23 cellular contexts compared by ENCODE assay signal in the genomic region with DNA sequence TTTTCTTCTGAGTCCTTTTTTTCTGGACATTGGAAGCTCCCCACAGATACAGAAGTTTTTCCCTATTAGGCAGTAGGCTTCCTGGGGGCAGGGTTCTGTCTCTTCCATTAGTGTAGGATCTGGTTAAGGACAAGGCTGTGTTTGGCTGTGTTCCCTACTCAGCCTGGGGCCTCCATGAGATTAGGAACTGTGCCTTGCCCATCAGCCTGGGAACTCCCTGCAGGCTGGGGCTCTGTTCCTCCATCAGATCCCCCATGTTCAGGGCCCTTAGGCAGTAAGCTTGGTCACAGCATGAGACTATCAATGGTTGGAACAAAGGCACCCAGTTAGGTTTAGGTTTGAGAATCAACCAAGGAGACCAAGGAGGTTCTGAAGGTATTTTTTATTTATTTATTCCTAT. TPM values are rescaled to one million over a fixed set of nuclear protein-coding genes. Genes with fewer than 3 reads are reported as not detected.
DNase-seq lines count a peak whose midpoint lies in the region; ATAC-seq and TF ChIP-seq lines count a peak whose summit lies in the region.
"Had no signal": no experiment of that assay in that cellular context is flagged by ENCODE, and none has a peak within 500 bp of the region (broad histone marks: within the 10 kb centered on the region; RNA-seq: fewer than 3 reads in every experiment).

No MANE protein-coding gene starts in this region.

- TF ChIP-seq RAD21 in IMR-90 (IDR thresholded peaks at IDR 0.05; ENCODE audit: low read length): no peak

- H2BK15ac ChIP-seq in IMR-90 (ENCODE audit: low read depth, low read length): peak overlapping the region; percentile 60

- H3K4me2 ChIP-seq in IMR-90 (ENCODE audit: low read depth, low read length) (no peak overlapping the region), smooth muscle cell (peak overlapping the region; percentile 55)
- H3K4me2 ChIP-seq: GM23338 had no signal

- in situ Hi-C loops in IMR-90 (cut with MboI; ENCODE audit: low sequenced_read_pairs): loop anchor here (5.0 to 10.0 kb wide), 2 partner anchors 63 to 86 kb away; no protein-coding TSS in a partner anchor

- H4K8ac ChIP-seq in IMR-90 (ENCODE audit: low read depth in 2 of 2, low read length in 2 of 2): peak overlapping the region; percentile 90 to 93

- DNase-seq in EH (ENCODE audit: low read depth) (peak; percentile 80), IMR-90 (no peak), coronary artery (ENCODE audit: low spot score) (peak; percentile 36), smooth muscle cell (lab: John Stamatoyannopoulos, UW; ENCODE audit: unreplicated experiment) (no peak), C1 segment of cervical spinal cord (lab: John Stamatoyannopoulos, UW) (no peak), cerebellum (ENCODE audit: low spot score) (no peak), AG20443 (ENCODE audit: low spot score) (no peak)
- DNase-seq: activated CD8-positive, alpha-beta T cell treated with anti-CD3 and anti-CD28 coated beads for 36 hours; activated naive CD4-positive, alpha-beta T cell treated with anti-CD3 and anti-CD28 coated beads for 36 hours; activated T-cell treated with anti-CD3 and anti-CD28 coated beads, Interleukin-2, amount 50 U/mL, for 24 hours; anterior cingulate cortex; effector memory CD8-positive, alpha-beta T cell; esophagus squamous epithelium; glutamatergic neuron; Karpas-422; left colon; NCI-H1092 treated with DMSO at 0.1 percent for 48 hours; NCI-H526; stimulated activated CD4-positive, alpha-beta T cell treated with anti-CD3 and anti-CD28 coated beads, Interleukin-4, amount 100 ng/mL, for 1 hour; stimulated activated naive CD8-positive, alpha-beta T cell treated with anti-CD3 and anti-CD28 coated beads, Interleukin-15, amount 100 ng/mL, for 72 hours; upper lobe of left lung had no signal

- peak overlapping the region; percentile 59 for H2AK9ac ChIP-seq in IMR-90 (replicated peaks; ENCODE audit: low read depth, low read length, poor library complexity)

- peak overlapping the region; percentile 97 for H3K23ac ChIP-seq in IMR-90 (ENCODE audit: low read depth, low read length)

- H3K27ac ChIP-seq in IMR-90 (ENCODE audit: insufficient read depth, low read length) (peak overlapping the region; percentile 82), coronary artery (no peak overlapping the region), smooth muscle cell (ENCODE audit: low read depth) (peak overlapping the region; percentile 100)

- peak overlapping the region; percentile 97 for H3K4ac ChIP-seq in IMR-90 (ENCODE audit: low read depth, low read length)

- no peaks in the 10 kb centered on the region; the same call in 1 of the 2 replicates for H3K36me3 ChIP-seq in IMR-90 (ENCODE audit: control insufficient read depth, insufficient read depth, low read length)
- no peaks in the 10 kb centered on the region for H3K36me3 ChIP-seq in smooth muscle cell (ENCODE audit: low read depth)
- H3K36me3 ChIP-seq: esophagus squamous epithelium, upper lobe of left lung had no signal

- POLR2A ChIA-PET in IMR-90 (lab: Charles Lee; ENCODE audit: unreplicated experiment): interaction anchor here (1.3 kb wide), 1 partner anchor 89 kb away, joined by 4 read pairs; no protein-coding TSS in a partner anchor

- intact Hi-C loops in IMR-90 (cut with micrococcal nuclease): loop anchor here (1.0 kb wide), 2 partner anchors 23 to 88 kb away; no protein-coding TSS in a partner anchor

- H3K79me2 ChIP-seq in smooth muscle cell (ENCODE audit: low read depth): peaks cover 78% of the 10 kb centered on the region

- ATAC-seq in IMR-90 (ENCODE audit: low read depth): no peak
- ATAC-seq: activated CD4-positive, CD25-positive, alpha-beta regulatory T cell treated with anti-CD3 and anti-CD28 coated beads, Interleukin-2, amount 50 U/mL, for 24 hours; activated CD8-positive, alpha-beta T cell treated with anti-CD3 and anti-CD28 coated beads for 36 hours; effector memory CD8-positive, alpha-beta T cell; GM23338; left colon; stimulated activated naive CD8-positive, alpha-beta T cell treated with anti-CD3 and anti-CD28 coated beads, Interleukin-15, amount 100 ng/mL, for 72 hours had no signal

- H3K9me1 ChIP-seq in IMR-90 (ENCODE audit: insufficient read depth, low read length): peaks cover 30% of the 10 kb centered on the region

- peak overlapping the region; percentile 30 for H3K9ac ChIP-seq in IMR-90 (ENCODE audit: low read depth, low read length)
- peak overlapping the region; percentile 92 for H3K9ac ChIP-seq in smooth muscle cell (ENCODE audit: low read depth)

- no peak for TF ChIP-seq CTCF in IMR-90 (conservative IDR thresholded peaks at IDR 0.05; ENCODE audit: low read depth, low read length)
- TF ChIP-seq CTCF in coronary artery (IDR thresholded peaks at IDR 0.05): no peak
- no peak for TF ChIP-seq CTCF in smooth muscle cell (IDR thresholded peaks at IDR 0.05; ENCODE audit: borderline replicate concordance, insufficient read depth, poor library complexity, severe bottlenecking)

- peak overlapping the region; percentile 99 for H3K18ac ChIP-seq in IMR-90 (ENCODE audit: low read depth, low read length)

- H3K9me3 ChIP-seq in IMR-90 (ENCODE audit: control insufficient read depth, insufficient read depth, low read length) (no peaks in the 10 kb centered on the region), smooth muscle cell (replicated peaks; ENCODE audit: low read depth) (no peaks in the 10 kb centered on the region)
- H3K9me3 ChIP-seq: esophagus squamous epithelium, upper lobe of left lung had no signal

- H2BK20ac ChIP-seq in IMR-90 (ENCODE audit: low read depth, low read length): peak overlapping the region; percentile 97

- H2AK5ac ChIP-seq in IMR-90 (ENCODE audit: low read depth, low read length): peak overlapping the region; percentile 100

- H3F3A ChIP-seq in smooth muscle cell (ENCODE audit: low read depth): peaks cover 33% of the 10 kb centered on the region

- H2AFZ ChIP-seq in IMR-90 (replicated peaks; ENCODE audit: low read length, poor library complexity) (peak overlapping the region; percentile 6), smooth muscle cell (ENCODE audit: low read depth) (no peak overlapping the region)
- H2AFZ ChIP-seq: GM23338 had no signal

- CTCF ChIA-PET in IMR-90 (lab: Yijun Ruan, JAX): interaction anchor here (0.9 to 1.8 kb wide), 5 partner anchors 10 to 148 kb away, joined by 3 to 4 read pairs (median 3); no protein-coding TSS in a partner anchor

- peak overlapping the region; percentile 98 for H2BK120ac ChIP-seq in IMR-90 (ENCODE audit: low read depth, low read length)

- H3K14ac ChIP-seq in IMR-90 (replicated peaks; ENCODE audit: low read depth, low read length): peak overlapping the region; percentile 97

- H4K5ac ChIP-seq in IMR-90 (ENCODE audit: low read depth, low read length): peak overlapping the region; percentile 98

- H3K79me1 ChIP-seq in IMR-90 (ENCODE audit: low read depth in 1 of 2, low read length in 2 of 2): peaks cover 39 to 81% of the 10 kb centered on the region in 2 experiments

- BruUV-seq in IMR-90 (replicated peaks; lab: Mats Ljungman, UMichigan): no TSS peak

- dilution Hi-C loops in IMR-90 (cut with HindIII; ENCODE audit: low sequenced_read_pairs, unreplicated experiment): no loop called here

- H4K20me1 ChIP-seq in IMR-90 (ENCODE audit: insufficient read depth, low read length) (peaks cover 11% of the 10 kb centered on the region), smooth muscle cell (ENCODE audit: low read depth) (peaks cover 4% of the 10 kb centered on the region)

- H3K4me3 ChIP-seq in IMR-90 (ENCODE audit: insufficient read depth, low read depth, low read length) (no peak overlapping the region), coronary artery (no peak overlapping the region), smooth muscle cell (no peak overlapping the region)
- H3K4me3 ChIP-seq: esophagus squamous epithelium, GM23338, upper lobe of left lung had no signal

- H2BK5ac ChIP-seq in IMR-90 (ENCODE audit: low read depth, low read length, poor library complexity, severe bottlenecking): peak overlapping the region; percentile 99

- H3K4me1 ChIP-seq in IMR-90 (ENCODE audit: control insufficient read depth, insufficient read depth, low read length): peaks cover 42% of the 10 kb centered on the region
- peaks cover 20% of the 10 kb centered on the region for H3K4me1 ChIP-seq in smooth muscle cell (ENCODE audit: low read depth)

- peak; percentile 26; the same call in 1 of the 2 replicates for TF ChIP-seq POLR2A in IMR-90 (IDR thresholded peaks at IDR 0.05; ENCODE audit: low read depth, low read length)

- peak overlapping the region; percentile 99 for H4K91ac ChIP-seq in IMR-90 (ENCODE audit: insufficient read depth, low read depth, low read length)

- no peaks in the 10 kb centered on the region for H3K27me3 ChIP-seq in IMR-90 (ENCODE audit: control insufficient read depth, insufficient read depth, low read length)
- H3K27me3 ChIP-seq in smooth muscle cell (ENCODE audit: low read depth): no peaks in the 10 kb centered on the region
- H3K27me3 ChIP-seq: esophagus squamous epithelium, upper lobe of left lung had no signal

- peak overlapping the region; percentile 84 for H3K56ac ChIP-seq in IMR-90 (ENCODE audit: extremely low read depth, insufficient read depth, low read length)

TF ChIP-seq in IMR-90, 13 proteins besides CTCF, POLR2A, EP300 and RAD21:
- TF ChIP-seq, protein P1, sequence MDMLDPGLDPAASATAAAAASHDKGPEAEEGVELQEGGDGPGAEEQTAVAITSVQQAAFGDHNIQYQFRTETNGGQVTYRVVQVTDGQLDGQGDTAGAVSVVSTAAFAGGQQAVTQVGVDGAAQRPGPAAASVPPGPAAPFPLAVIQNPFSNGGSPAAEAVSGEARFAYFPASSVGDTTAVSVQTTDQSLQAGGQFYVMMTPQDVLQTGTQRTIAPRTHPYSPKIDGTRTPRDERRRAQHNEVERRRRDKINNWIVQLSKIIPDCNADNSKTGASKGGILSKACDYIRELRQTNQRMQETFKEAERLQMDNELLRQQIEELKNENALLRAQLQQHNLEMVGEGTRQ (IDR thresholded peaks at IDR 0.05; ENCODE audit: low read depth, low read length): no peak

RNA-seq across cellular contexts. Expression of a gene that starts 22.7 kb away (rescaled TPM):
- total RNA-seq in IMR-90 (2012; rRNA removed) (14.0 and 14.4 TPM in 2 replicates), smooth muscle cell (52.3 and 60.1 TPM in 2 replicates), cerebellum (73.3 TPM)
- polyA plus RNA-seq in IMR-90 (2012; rRNA removed) (23.1 and 23.6 TPM in 2 replicates), smooth muscle cell (65.2 and 71.1 TPM in 2 replicates)
- 11.8 and 15.2 TPM in 2 replicates for polyA plus RNA-seq in IMR-90 (2012; cell fraction: cytosol; rRNA removed)
- polyA plus RNA-seq in IMR-90 (2012; cell fraction: nucleus; rRNA removed; ENCODE audit: low replicate concordance): 31.9 and 47.5 TPM in 2 replicates

RNA-seq across cellular contexts. Expression of a gene that starts 54.7 kb away (rescaled TPM):
- total RNA-seq in IMR-90 (2012; rRNA removed) (1,498 and 1,861 TPM in 2 replicates), smooth muscle cell (317 and 345 TPM in 2 replicates), cerebellum (19.3 TPM)
- polyA plus RNA-seq in IMR-90 (2012; rRNA removed) (948 and 1,037 TPM in 2 replicates), smooth muscle cell (202 and 215 TPM in 2 replicates)
- 955 and 1,043 TPM in 2 replicates for polyA plus RNA-seq in IMR-90 (2012; cell fraction: cytosol; rRNA removed)
- 737 and 1,227 TPM in 2 replicates for polyA plus RNA-seq in IMR-90 (2012; cell fraction: nucleus; rRNA removed; ENCODE audit: low replicate concordance)

Comparison
In these comparisons a context has a peak if more than half of its experiments do, and no peak if none do; other contexts are left out.
1. DNase-seq: peak in EH (single experiment) and coronary artery (single experiment); none in IMR-90 (single experiment), smooth muscle cell (single experiment), C1 segment of cervical spinal cord (0 of 14), cerebellum (single experiment) and AG20443 (single experiment).
2. H3K27ac ChIP-seq: peak in IMR-90 (single experiment) and smooth muscle cell (single experiment); none in coronary artery (0 of 2).
3. RNA of a gene that starts 54.7 kb away (total RNA-seq): 1,498 to 1,861 TPM in IMR-90 and 317 to 345 TPM in smooth muscle cell; 19.3 TPM in cerebellum (single experiment); every median in the first group is over 10 times any median in the second.